In genomic region chr2:46489430-46489829, GRCh38 we compare ENCODE assay signal across 20 cellular contexts. TPM values are rescaled to one million over a fixed set of nuclear protein-coding genes. Genes with fewer than 3 reads are reported as not detected.
A peak's percentile ranks its signal among the peaks of the same experiment; 100 is the strongest.
DNase-seq lines count a peak whose midpoint lies in the region; ATAC-seq and TF ChIP-seq lines count a peak whose summit lies in the region.
"Had no signal": no experiment of that assay in that cellular context is flagged by ENCODE, and none has a peak within 500 bp of the region (broad histone marks: within the 10 kb centered on the region; RNA-seq: fewer than 3 reads in every experiment).

No MANE protein-coding gene starts in this region.

- no peak overlapping the region for H3K4me3 Mint-ChIP-seq in WTC11
- H3K4me3 Mint-ChIP-seq: activated CD8-positive, alpha-beta memory T cell treated with anti-CD3 and anti-CD28 coated beads, Interleukin-2, amount 10 ng/mL, durations not matched to agents 7 days and 5 days had no signal

- no peak overlapping the region for H3K27ac Mint-ChIP-seq in WTC11
- H3K27ac Mint-ChIP-seq: activated CD8-positive, alpha-beta memory T cell treated with anti-CD3 and anti-CD28 coated beads, Interleukin-2, amount 10 ng/mL, durations not matched to agents 7 days and 5 days had no signal

- H3K36me3 ChIP-seq in thyroid gland, result no peaks in the 10 kb centered on the region
- no peaks in the 10 kb centered on the region for H3K36me3 ChIP-seq in left lung

- POLR2A ChIA-PET in WTC11 (lab: Charles Lee), result no interaction called here

- no peaks in the 10 kb centered on the region for H3K27me3 ChIP-seq in right cardiac atrium (ENCODE audit: control insufficient read depth, insufficient read depth)
- H3K27me3 ChIP-seq in thyroid gland, result no peaks in the 10 kb centered on the region
- H3K27me3 ChIP-seq in left lung, result no peaks in the 10 kb centered on the region

- no peaks in the 10 kb centered on the region for H3K9me3 Mint-ChIP-seq in WTC11

- no peak for DNase-seq in Right ventricle myocardium superior
- DNase-seq in right cardiac atrium, result no peak
- DNase-seq in WTC11 (ENCODE audit: low spot score), result no peak
- DNase-seq in left lobe of liver (ENCODE audit: low spot score), result no peak
- no peak for DNase-seq in thyroid gland
- no peak for DNase-seq in left lung
- DNase-seq in NCI-H2081 treated with DMSO at 0.1 percent for 48 hours (lab: John Stamatoyannopoulos, UW), result no peak
- DNase-seq in activated CD4-positive, alpha-beta T cell treated with anti-CD3 and anti-CD28 coated beads, Interleukin-2, amount 50 U/mL, for 4 hours, result no peak
- DNase-seq: activated CD4-positive, CD25-positive, alpha-beta regulatory T cell; activated CD8-positive, alpha-beta memory T cell treated with anti-CD3 and anti-CD28 coated beads, Interleukin-2, amount 10 ng/mL, durations not matched to agents 7 days and 5 days; activated effector memory CD4-positive, alpha-beta T cell treated with anti-CD3 and anti-CD28 coated beads, Interleukin-2, amount 50 U/mL, for 16 hours; NCI-H1417 treated with DMSO at 0.1 percent for 48 hours; NCI-H774; stimulated activated naive CD8-positive, alpha-beta T cell treated with anti-CD3 and anti-CD28 coated beads, Interleukin-15, Interleukin-2, amounts not matched to agents 100 U/mL and 50 U/mL, for 24 hours; T-helper 1 cell had no signal

- TF ChIP-seq POLR2A in thyroid gland (IDR thresholded peaks at IDR 0.05), result no peak

- H3K27me3 Mint-ChIP-seq in WTC11 (ENCODE audit: low read depth), result peaks cover 2% of the 10 kb centered on the region; the same call in 1 of the 2 replicates
- H3K27me3 Mint-ChIP-seq: activated CD8-positive, alpha-beta memory T cell treated with anti-CD3 and anti-CD28 coated beads, Interleukin-2, amount 10 ng/mL, durations not matched to agents 7 days and 5 days had no signal

- no peaks in the 10 kb centered on the region for H3K36me3 Mint-ChIP-seq in WTC11
- H3K36me3 Mint-ChIP-seq: activated CD8-positive, alpha-beta memory T cell treated with anti-CD3 and anti-CD28 coated beads, Interleukin-2, amount 10 ng/mL, durations not matched to agents 7 days and 5 days had no signal

- ATAC-seq in Right ventricle myocardium superior (ENCODE audit: poor library complexity) (peak; percentile 21), right cardiac atrium (no peak), WTC11 (0 out of 2 replicates have a peak, but pooled peaks have one; percentile 17), left lobe of liver (peak; percentile 22), left lung (no peak)
- ATAC-seq: A549; activated CD8-positive, alpha-beta memory T cell treated with anti-CD3 and anti-CD28 coated beads, Interleukin-2, amount 10 ng/mL, durations not matched to agents 7 days and 5 days; stimulated activated naive CD8-positive, alpha-beta T cell treated with anti-CD3 and anti-CD28 coated beads, Interleukin-15, Interleukin-2, amounts not matched to agents 100 U/mL and 50 U/mL, for 24 hours had no signal

- H3K9me3 ChIP-seq in right cardiac atrium (ENCODE audit: control insufficient read depth, low read length) (no peaks in the 10 kb centered on the region), thyroid gland (no peaks in the 10 kb centered on the region), left lung (no peaks in the 10 kb centered on the region)
- H3K9me3 ChIP-seq: A549 had no signal

- intact Hi-C loops in Right ventricle myocardium superior (cut with DNase I) (no loop called here), right cardiac atrium (cut with DNase I) (no loop called here), thyroid gland (cut with DNase I) (no loop called here), left lung (cut with DNase I) (no loop called here)

- 67% methylated on average over 4 of the region's 4 CpGs for WGBS in right cardiac atrium
- 86 to 88% methylated on average over 4 of the region's 4 CpGs for WGBS in thyroid gland, 2 donors

- H3K4me1 ChIP-seq in right cardiac atrium (ENCODE audit: control insufficient read depth, insufficient read depth, low read length) (peaks cover 8% of the 10 kb centered on the region), thyroid gland (peaks cover 16 to 30% of the 10 kb centered on the region in 2 donors), left lung (peaks cover 0 to 15% of the 10 kb centered on the region in 2 donors)

- H3K27ac ChIP-seq in right cardiac atrium (ENCODE audit: low read length) (no peak overlapping the region), thyroid gland (peak overlapping the region in 2 of 3 donors; percentile 80 to 89), left lung (no peak overlapping the region)
- H3K27ac ChIP-seq: A549 had no signal

- no peak for TF ChIP-seq CTCF in WTC11 (IDR thresholded peaks at IDR 0.05)
- no peak for TF ChIP-seq CTCF in thyroid gland (IDR thresholded peaks at IDR 0.05)
- TF ChIP-seq CTCF in left lung (IDR thresholded peaks at IDR 0.05), result no peak

- peaks cover 21% of the 10 kb centered on the region for H3K4me1 Mint-ChIP-seq in WTC11

- no peak overlapping the region for H3K4me3 ChIP-seq in right cardiac atrium (ENCODE audit: low read length)
- no peak overlapping the region for H3K4me3 ChIP-seq in thyroid gland (replicated peaks in 1 of 3)
- H3K4me3 ChIP-seq in left lung, result no peak overlapping the region
- H3K4me3 ChIP-seq: A549 had no signal

- CTCF ChIA-PET in WTC11 (lab: Charles Lee), result interaction anchor here (0.7 to 1.4 kb wide), 3 partner anchors 22 to 65 kb away, joined by 3 to 7 read pairs (median 5); no protein-coding TSS in a partner anchor

TF ChIP-seq in WTC11, 78 proteins besides CTCF, POLR2A, EP300 and RAD21 (continues in another document):
- TF ChIP-seq PREB (CRISPR knock-in tag; IDR thresholded peaks at IDR 0.05; ENCODE audit: borderline replicate concordance), result no peak
- TF ChIP-seq PRDM15 (CRISPR knock-in tag; IDR thresholded peaks at IDR 0.05), result no peak
- TF ChIP-seq IRF2 (CRISPR knock-in tag; IDR thresholded peaks at IDR 0.05; ENCODE audit: borderline replicate concordance, low read depth), result no peak
- no peak for TF ChIP-seq MYBL2 (CRISPR knock-in tag; IDR thresholded peaks at IDR 0.05)
- TF ChIP-seq NFYB (CRISPR knock-in tag; conservative IDR thresholded peaks at IDR 0.05; ENCODE audit: low read depth), result no peak
- TF ChIP-seq MLX (CRISPR knock-in tag; IDR thresholded peaks at IDR 0.05), result no peak
- no peak for TF ChIP-seq ZBTB21 (CRISPR knock-in tag; IDR thresholded peaks at IDR 0.05; ENCODE audit: borderline replicate concordance)

RNA-seq across cellular contexts. Expression of gene TMEM247, which starts 10.1 kb away (rescaled TPM):
- total RNA-seq in Right ventricle myocardium superior, result not detected
- total RNA-seq in right cardiac atrium, result not detected
- not detected for polyA plus RNA-seq in right cardiac atrium
- not detected in 3 replicates for total RNA-seq in WTC11 (2021)
- not detected for total RNA-seq in left lobe of liver
- total RNA-seq in thyroid gland, result not detected
- total RNA-seq in left lung, result not detected
- total RNA-seq: activated CD8-positive, alpha-beta memory T cell treated with anti-CD3 and anti-CD28 coated beads, Interleukin-2, amount 10 ng/mL, durations not matched to agents 7 days and 5 days; dermis microvascular lymphatic vessel endothelial cell; G401; LHCN-M2 had no signal
- polyA plus RNA-seq: A549, esophagus had no signal

RNA-seq across cellular contexts. Expression of gene RHOQ, which starts 52.9 kb away (rescaled TPM):
- total RNA-seq in Right ventricle myocardium superior, result 442 TPM
- 100 to 1,000 TPM; 144 to 169 (median 162) TPM for total RNA-seq in right cardiac atrium
- polyA plus RNA-seq in right cardiac atrium, result 103 TPM
- 57.8 to 61.3 TPM (median 60.1 TPM) in 3 replicates for total RNA-seq in WTC11 (2021)
- total RNA-seq in left lobe of liver, result 14.0 TPM
- total RNA-seq in thyroid gland, result 100 to 1,000 TPM in 2 of 4 donors, 10 to 100 TPM in 2; 85.1 to 114 (median 103) TPM
- 100 to 1,000 TPM in 1 of 2 donors, 10 to 100 TPM in 1; 79.1 to 103 TPM for total RNA-seq in left lung

RNA-seq across cellular contexts. Expression of gene ATP6V1E2, which starts 52.9 kb away (rescaled TPM):
- total RNA-seq in Right ventricle myocardium superior (6.0 TPM), right cardiac atrium (1 to 10 TPM; 3.4 to 7.0 (median 6.3) TPM), WTC11 (2021) (9.3 to 10.9 TPM (median 10.8 TPM) in 3 replicates), left lobe of liver (3.4 TPM), thyroid gland (10 to 100 TPM in 1 of 4 donors, 1 to 10 TPM in 3; 4.2 to 11.4 (median 6.7) TPM), left lung (1 to 10 TPM; 4.5 to 7.5 TPM)
- polyA plus RNA-seq in right cardiac atrium, result 3.5 TPM

Comparison
In these comparisons a context has a peak if more than half of its experiments do, and no peak if none do; other contexts are left out.
1. ATAC-seq: peak in Right ventricle myocardium superior (single experiment), WTC11 (single experiment) and left lobe of liver (single experiment); none in right cardiac atrium (0 of 2) and left lung (single experiment).
2. H3K27ac ChIP-seq: peak in thyroid gland (2 of 3); none in right cardiac atrium (single experiment) and left lung (0 of 2).